Comparison of ENCODE assay signal across 15 cellular contexts in genomic region chr19:41362143-41362847, GRCh38. TPM values are rescaled to one million over a fixed set of nuclear protein-coding genes. Genes with fewer than 3 reads are reported as not detected.
DNase-seq lines count a peak whose midpoint lies in the region; ATAC-seq, FAIRE-seq and TF ChIP-seq lines count a peak whose summit lies in the region.
"Had no signal": no experiment of that assay in that cellular context is flagged by ENCODE, and none has a peak within 500 bp of the region (broad histone marks: within the 10 kb centered on the region; RNA-seq: fewer than 3 reads in every experiment).

No MANE protein-coding gene starts in this region.

- H3K36me3 ChIP-seq in hepatocyte (replicated peaks; ENCODE audit: insufficient read depth, low read depth) (no peaks in the 10 kb centered on the region), small intestine (ENCODE audit: control insufficient read depth in 2 of 2, insufficient read depth in 2 of 2, low read length in 2 of 2) (no peaks in the 10 kb centered on the region), OCI-LY7 (ENCODE audit: insufficient read depth, low read length) (no peaks in the 10 kb centered on the region)
- H3K36me3 ChIP-seq: left ventricle myocardium inferior, thyroid gland had no signal

- TF ChIP-seq CTCF in hepatocyte (IDR thresholded peaks at IDR 0.05; ENCODE audit: poor library complexity) (no peak), omental fat pad (IDR thresholded peaks at IDR 0.05) (no peak), OCI-LY7 (conservative IDR thresholded peaks at IDR 0.05; ENCODE audit: low read length) (no peak)

- peak overlapping the region; percentile 100 for H3K27ac Mint-ChIP-seq in activated T-cell treated with anti-CD3 and anti-CD28 coated beads, Interleukin-2, amount 50 U/mL, for 24 hours
- peak overlapping the region; percentile 96 for H3K27ac Mint-ChIP-seq in T-helper 17 cell

- H2AFZ ChIP-seq in hepatocyte (no peak overlapping the region), OCI-LY7 (ENCODE audit: low read length) (no peak overlapping the region)

- POLR2A ChIA-PET in OCI-LY7 (lab: Charles Lee): interaction anchor here (0.6 to 1.1 kb wide), 3 partner anchors 9 to 1176 kb away, joined by 3 to 5 read pairs (median 4); no protein-coding TSS in a partner anchor

- WGBS in hepatocyte (ENCODE audit: low lambda C conversion rate, missing lambda C conversion rate): 83% methylated on average over 8 of the region's 10 CpGs
- WGBS in small intestine, 3 donors: 66 to 80% (median 68%) methylated on average over 8 to 10 of the region's 10 CpGs

- intact Hi-C loops in OCI-LY7 (cut with micrococcal nuclease; ENCODE audit: unreplicated experiment): no loop called here

- peaks cover 26% of the 10 kb centered on the region for H3K79me2 ChIP-seq in hepatocyte
- peaks cover 16% of the 10 kb centered on the region; the same call in 1 of the 2 replicates for H3K79me2 ChIP-seq in OCI-LY7 (ENCODE audit: insufficient read depth, low read depth, low read length)

- CTCF ChIA-PET in OCI-LY7 (lab: Charles Lee; ENCODE audit: unreplicated experiment): no interaction called here

- H3K4me2 ChIP-seq in hepatocyte (no peak overlapping the region), OCI-LY7 (ENCODE audit: low read length) (no peak overlapping the region)

- no peak for FAIRE-seq in small intestine (lab: Jason Lieb, UNC)

- H3K4me1 ChIP-seq in hepatocyte (ENCODE audit: insufficient read depth) (peaks cover 9% of the 10 kb centered on the region), small intestine (ENCODE audit: control insufficient read depth in 2 of 2, insufficient read depth in 1 of 2, low read depth in 1 of 2, low read length in 1 of 2) (peaks cover 3 to 4% of the 10 kb centered on the region in 2 donors), OCI-LY7 (ENCODE audit: insufficient read depth, low read length, poor library complexity, severe bottlenecking) (peaks cover 10% of the 10 kb centered on the region)

- peaks cover 22% of the 10 kb centered on the region for H3K36me3 Mint-ChIP-seq in activated T-cell treated with anti-CD3 and anti-CD28 coated beads, Interleukin-2, amount 50 U/mL, for 24 hours (ENCODE audit: low read depth)
- H3K36me3 Mint-ChIP-seq in T-helper 17 cell (ENCODE audit: low read depth): peaks cover 2% of the 10 kb centered on the region

- no peaks in the 10 kb centered on the region for H3K27me3 Mint-ChIP-seq in activated T-cell treated with anti-CD3 and anti-CD28 coated beads, Interleukin-2, amount 50 U/mL, for 24 hours
- H3K27me3 Mint-ChIP-seq in T-helper 17 cell: no peaks in the 10 kb centered on the region

- H4K20me1 ChIP-seq in hepatocyte (ENCODE audit: insufficient read depth, poor library complexity, severe bottlenecking) (no peaks in the 10 kb centered on the region), OCI-LY7 (ENCODE audit: insufficient read depth, low read length) (no peaks in the 10 kb centered on the region)

- H3K4me3 ChIP-seq in hepatocyte (no peak overlapping the region), small intestine (ENCODE audit: low read depth in 1 of 2, low read length in 2 of 2) (no peak overlapping the region), OCI-LY7 (ENCODE audit: low read depth, low read length, poor library complexity, severe bottlenecking) (no peak overlapping the region)

- peak overlapping the region; percentile 94 for H3K27ac ChIP-seq in hepatocyte
- H3K27ac ChIP-seq in small intestine (ENCODE audit: low read depth in 1 of 2, low read length in 1 of 2): peak overlapping the region; percentile 37 to 65
- no peak overlapping the region for H3K27ac ChIP-seq in OCI-LY7 (ENCODE audit: low read depth, low read length, poor library complexity, severe bottlenecking)

- no peak for DNase-seq in activated T-cell treated with anti-CD3 and anti-CD28 coated beads, Interleukin-2, amount 50 U/mL, for 24 hours
- no peak for DNase-seq in activated T-cell treated with anti-CD3 and anti-CD28 coated beads, Interleukin-2, amount 50 U/mL, for 48 hours
- DNase-seq in T-helper 17 cell (no peak), hepatocyte (ENCODE audit: low spot score) (peak; percentile 28), small intestine (peak; percentile 60), omental fat pad (ENCODE audit: low spot score) (no peak), COLO829 (ENCODE audit: low spot score) (no peak), OCI-LY7 (ENCODE audit: low spot score) (no peak)
- DNase-seq: activated T-cell treated with anti-CD3 and anti-CD28 coated beads for 4 hours, foreskin melanocyte, GF-D8, left ventricle myocardium inferior, NCI-H1694, OCI-M1, thyroid gland had no signal

- H3K4me3 Mint-ChIP-seq in activated T-cell treated with anti-CD3 and anti-CD28 coated beads, Interleukin-2, amount 50 U/mL, for 24 hours: peak overlapping the region; percentile 91
- peak overlapping the region; percentile 89 for H3K4me3 Mint-ChIP-seq in T-helper 17 cell

- BruUV-seq in OCI-LY7 (replicated peaks; lab: Mats Ljungman, UMichigan): no TSS peak

- ATAC-seq in T-helper 17 cell (no peak), omental fat pad (ENCODE audit: low FRiP score) (no peak)

- H3K9me3 ChIP-seq in T-helper 17 cell (ENCODE audit: control insufficient read depth, low read length, poor library complexity, severe bottlenecking): no peaks in the 10 kb centered on the region
- no peaks in the 10 kb centered on the region for H3K9me3 ChIP-seq in hepatocyte (ENCODE audit: low read depth)
- H3K9me3 ChIP-seq in small intestine (ENCODE audit: control insufficient read depth, low read depth): no peaks in the 10 kb centered on the region
- no peaks in the 10 kb centered on the region for H3K9me3 ChIP-seq in OCI-LY7 (ENCODE audit: low read length)
- H3K9me3 ChIP-seq: left ventricle myocardium inferior, thyroid gland had no signal

- H3K9me3 Mint-ChIP-seq in activated T-cell treated with anti-CD3 and anti-CD28 coated beads, Interleukin-2, amount 50 U/mL, for 24 hours: no peaks in the 10 kb centered on the region

- no peaks in the 10 kb centered on the region for H3K27me3 ChIP-seq in hepatocyte
- no peaks in the 10 kb centered on the region for H3K27me3 ChIP-seq in small intestine (ENCODE audit: control insufficient read depth in 2 of 2, insufficient read depth in 2 of 2, low read length in 2 of 2)
- H3K27me3 ChIP-seq: thyroid gland had no signal

- H3K4me1 Mint-ChIP-seq in activated T-cell treated with anti-CD3 and anti-CD28 coated beads, Interleukin-2, amount 50 U/mL, for 24 hours (ENCODE audit: low read depth): peaks cover 43% of the 10 kb centered on the region
- H3K4me1 Mint-ChIP-seq in T-helper 17 cell: peaks cover 35% of the 10 kb centered on the region

- no peaks in the 10 kb centered on the region for H3K9me2 ChIP-seq in hepatocyte (replicated peaks; ENCODE audit: insufficient read depth)
- no peaks in the 10 kb centered on the region for H3K9me2 ChIP-seq in OCI-LY7 (ENCODE audit: insufficient read depth, low read length)

RNA-seq across cellular contexts. Expression of gene B9D2, which starts 1.7 kb away (rescaled TPM):
- 10 to 100 TPM; 37.1 to 41.4 TPM for total RNA-seq in T-helper 17 cell
- total RNA-seq in hepatocyte: 5.3 and 6.0 TPM in 2 replicates
- polyA plus RNA-seq in hepatocyte: 9.6 and 13.2 TPM in 2 replicates
- 1 to 10 TPM; 4.7 to 9.8 (median 6.5) TPM for polyA plus RNA-seq in small intestine
- 1 to 10 TPM; 3.3 to 6.8 (median 5.1) TPM for total RNA-seq in omental fat pad
- 1.7 and 3.9 TPM in 2 replicates for total RNA-seq in OCI-LY7 (2014; rRNA removed; shearing (Covaris generic))
- 3.4 and 5.2 TPM in 2 replicates for total RNA-seq in OCI-LY7 (2022)

RNA-seq across cellular contexts. Expression of gene TGFB1, which starts 8.6 kb away (rescaled TPM):
- total RNA-seq in T-helper 17 cell (100 to 1,000 TPM; 408 to 431 TPM), hepatocyte (15.7 and 17.1 TPM in 2 replicates), omental fat pad (10 to 100 TPM; 17.6 to 43.0 (median 25.2) TPM), OCI-LY7 (2022) (69.9 and 88.8 TPM in 2 replicates)
- polyA plus RNA-seq in hepatocyte (122 and 152 TPM in 2 replicates), small intestine (10 to 100 TPM in 1 of 3 donors, 1 to 10 TPM in 2; 1.1 to 18.8 (median 7.3) TPM)
- total RNA-seq in OCI-LY7 (2014; rRNA removed; shearing (Covaris generic)): 10.9 and 15.5 TPM in 2 replicates

RNA-seq across cellular contexts. Expression of gene TMEM91, which starts 14.0 kb away (rescaled TPM):
- 10 to 100 TPM in 1 of 2 donors, 1 to 10 TPM in 1; 6.9 to 35.0 TPM for total RNA-seq in T-helper 17 cell
- total RNA-seq in hepatocyte: 23.6 and 27.5 TPM in 2 replicates
- 51.8 and 55.7 TPM in 2 replicates for polyA plus RNA-seq in hepatocyte
- polyA plus RNA-seq in small intestine: 1 to 10 TPM; 1.3 to 7.9 (median 2.4) TPM
- total RNA-seq in omental fat pad: 10 to 100 TPM; 12.4 to 44.3 (median 14.2) TPM
- 5.6 and 10.7 TPM in 2 replicates for total RNA-seq in OCI-LY7 (2014; rRNA removed; shearing (Covaris generic))
- 12.7 and 13.5 TPM in 2 replicates for total RNA-seq in OCI-LY7 (2022)

RNA-seq across cellular contexts. Expression of gene EXOSC5, which starts 34.9 kb away (rescaled TPM):
- total RNA-seq in T-helper 17 cell (10 to 100 TPM; 12.0 to 13.0 TPM), hepatocyte (7.4 and 13.7 TPM in 2 replicates), omental fat pad (10 to 100 TPM; 13.2 to 17.3 (median 15.7) TPM), OCI-LY7 (2022) (36.0 and 40.0 TPM in 2 replicates)
- polyA plus RNA-seq in hepatocyte (21.2 and 22.4 TPM in 2 replicates), small intestine (10 to 100 TPM in 2 of 3 donors, 1 to 10 TPM in 1; 9.4 to 36.4 (median 16.5) TPM)
- total RNA-seq in OCI-LY7 (2014; rRNA removed; shearing (Covaris generic)): 48.3 and 55.8 TPM in 2 replicates

RNA-seq across cellular contexts. Expression of gene BCKDHA, which starts 35.3 kb away (rescaled TPM):
- total RNA-seq in T-helper 17 cell: 10 to 100 TPM; 13.2 to 14.7 TPM
- 28.1 and 30.3 TPM in 2 replicates for total RNA-seq in hepatocyte
- polyA plus RNA-seq in hepatocyte: 30.3 and 39.6 TPM in 2 replicates
- polyA plus RNA-seq in small intestine: 10 to 100 TPM; 19.9 to 34.0 (median 26.7) TPM
- total RNA-seq in omental fat pad: 10 to 100 TPM; 30.3 to 47.0 (median 39.1) TPM
- total RNA-seq in OCI-LY7 (2014; rRNA removed; shearing (Covaris generic)): 34.6 and 66.4 TPM in 2 replicates
- 16.8 and 17.8 TPM in 2 replicates for total RNA-seq in OCI-LY7 (2022)

Comparison
In these comparisons a context has a peak if more than half of its experiments do, and no peak if none do; other contexts are left out.
1. DNase-seq: peak in hepatocyte (single experiment) and small intestine (single experiment); none in activated T-cell treated with anti-CD3 and anti-CD28 coated beads, Interleukin-2, amount 50 U/mL, for 24 hours (single experiment), activated T-cell treated with anti-CD3 and anti-CD28 coated beads, Interleukin-2, amount 50 U/mL, for 48 hours (0 of 2), T-helper 17 cell (0 of 3), omental fat pad (single experiment), COLO829 (single experiment) and OCI-LY7 (single experiment).
2. RNA of gene TGFB1, which starts 8.6 kb away (total RNA-seq): 408 to 431 TPM in T-helper 17 cell; 10.9 to 88.8 TPM in OCI-LY7, 17.6 to 43.0 TPM in omental fat pad and 15.7 to 17.1 TPM in hepatocyte; every median in the first group is over 4 times any median in the second.